Comparison of ENCODE assay signal across 39 cellular contexts in genomic region chr12:130522244-130522834, GRCh38.
"Had no signal": no experiment of that assay in that cellular context is flagged by ENCODE, and none has a peak within 500 bp of the region (broad histone marks: within the 10 kb centered on the region; RNA-seq: fewer than 3 reads in every experiment).

No MANE protein-coding gene starts in this region.

- DNase-seq: activated effector memory CD4-positive, alpha-beta T cell treated with anti-CD3 and anti-CD28 coated beads, Interleukin-2, amount 50 U/mL, for 16 hours; activated effector memory CD4-positive, alpha-beta T cell treated with Interleukin-2 at 50 U/mL for 16 hours; activated gamma-delta T cell; activated gamma-delta T cell treated with Interleukin-2 at 50 U/mL for 16 hours; activated naive CD4-positive, alpha-beta T cell; activated naive CD4-positive, alpha-beta T cell treated with anti-CD3 and anti-CD28 coated beads for 36 hours; activated naive CD4-positive, alpha-beta T cell treated with anti-CD3 and anti-CD28 coated beads, Interleukin-2, amount 10 ng/mL, durations not matched to agents 7 days and 5 days; activated naive CD4-positive, alpha-beta T cell treated with anti-CD3 and anti-CD28 coated beads, Interleukin-2, amount 50 U/mL, for 16 hours; activated naive CD4-positive, alpha-beta T cell treated with Interleukin-2 at 50 U/mL for 16 hours; activated naive CD8-positive, alpha-beta T cell treated with anti-CD3 and anti-CD28 coated beads for 36 hours; activated naive CD8-positive, alpha-beta T cell treated with anti-CD3 and anti-CD28 coated beads, Interleukin-2, amount 10 ng/mL, durations not matched to agents 7 days and 5 days; activated naive CD8-positive, alpha-beta T cell treated with anti-CD3 and anti-CD28 coated beads, Interleukin-2, amount 50 U/mL, for 24 hours; activated T-cell treated with anti-CD3 and anti-CD28 coated beads for 4 hours; activated T-cell treated with anti-CD3 and anti-CD28 coated beads, Interleukin-2, amount 50 U/mL, for 1 hour; activated T-cell treated with anti-CD3 and anti-CD28 coated beads, Interleukin-2, amount 50 U/mL, for 24 hours; activated T-cell treated with anti-CD3 and anti-CD28 coated beads, Interleukin-2, amount 50 U/mL, for 4 hours; activated T-cell treated with anti-CD3 and anti-CD28 coated beads, Interleukin-2, amount 50 U/mL, for 48 hours; activated T-cell treated with anti-CD3 and anti-CD28 coated beads, Interleukin-2, amount 50 U/mL, for 72 hours; adrenal gland; amniotic stem cell; amygdala; anterior cingulate cortex; aorta; body of pancreas; brain microvascular endothelial cell; caudate nucleus; central memory CD4-positive, alpha-beta T cell; cerebellar nuclear complex had no signal

- H3K36me3 ChIP-seq: adrenal gland, ascending aorta, brain microvascular endothelial cell, breast epithelium, cardiac muscle cell had no signal

- H3K4me3 Mint-ChIP-seq: activated naive CD4-positive, alpha-beta T cell treated with anti-CD3 and anti-CD28 coated beads for 36 hours; activated naive CD4-positive, alpha-beta T cell treated with anti-CD3 and anti-CD28 coated beads, Interleukin-2, amount 10 ng/mL, durations not matched to agents 7 days and 5 days; activated naive CD4-positive, alpha-beta T cell treated with anti-CD3 and anti-CD28 coated beads, Interleukin-2, amount 50 U/mL, for 24 hours; activated naive CD8-positive, alpha-beta T cell; activated naive CD8-positive, alpha-beta T cell treated with anti-CD3 and anti-CD28 coated beads for 36 hours; activated naive CD8-positive, alpha-beta T cell treated with anti-CD3 and anti-CD28 coated beads, Interleukin-2, amount 10 ng/mL, durations not matched to agents 7 days and 5 days; activated naive CD8-positive, alpha-beta T cell treated with anti-CD3 and anti-CD28 coated beads, Interleukin-2, amount 50 U/mL, for 24 hours; activated T-cell treated with anti-CD3 and anti-CD28 coated beads, Interleukin-2, amount 50 U/mL, for 24 hours; activated T-cell treated with anti-CD3 and anti-CD28 coated beads, Interleukin-2, amount 50 U/mL, for 4 hours; activated T-cell treated with anti-CD3 and anti-CD28 coated beads, Interleukin-2, amount 50 U/mL, for 72 hours; activated T-helper 1 cell treated with anti-CD3 and anti-CD28 coated beads, Interleukin-12 subunit alpha, Interleukin-12 subunit beta, Interleukin-2, Interleukin-4 antibody, amounts not matched to agents 30 ng/mL and 10 ng/mL and 1 ng/mL, durations not matched to agents 14 hours and 24 hours and 36 hours; activated T-helper 17 cell treated with anti-CD3 and anti-CD28 coated beads, Interleukin-2, amount 50 U/mL, for 72 hours; brain; central memory CD8-positive, alpha-beta T cell had no signal

- H3K4me1 Mint-ChIP-seq: activated naive CD4-positive, alpha-beta T cell treated with anti-CD3 and anti-CD28 coated beads, Interleukin-2, amount 10 ng/mL, durations not matched to agents 7 days and 5 days; activated naive CD4-positive, alpha-beta T cell treated with anti-CD3 and anti-CD28 coated beads, Interleukin-2, amount 50 U/mL, for 24 hours; activated naive CD8-positive, alpha-beta T cell treated with anti-CD3 and anti-CD28 coated beads for 36 hours; activated naive CD8-positive, alpha-beta T cell treated with anti-CD3 and anti-CD28 coated beads, Interleukin-2, amount 10 ng/mL, durations not matched to agents 7 days and 5 days; activated naive CD8-positive, alpha-beta T cell treated with anti-CD3 and anti-CD28 coated beads, Interleukin-2, amount 50 U/mL, for 24 hours; activated T-helper 17 cell treated with anti-CD3 and anti-CD28 coated beads, Interleukin-2, amount 50 U/mL, for 72 hours; central memory CD8-positive, alpha-beta T cell had no signal

- H3K4me1 ChIP-seq: adrenal gland, ascending aorta, body of pancreas, breast epithelium had no signal

- H3K36me3 Mint-ChIP-seq: activated naive CD4-positive, alpha-beta T cell treated with anti-CD3 and anti-CD28 coated beads, Interleukin-2, amount 10 ng/mL, durations not matched to agents 7 days and 5 days; activated naive CD4-positive, alpha-beta T cell treated with anti-CD3 and anti-CD28 coated beads, Interleukin-2, amount 50 U/mL, for 24 hours; activated naive CD4-positive, alpha-beta T cell treated with anti-CD3 and anti-CD28 coated beads, Interleukin-2, amount 50 U/mL, for 72 hours; activated naive CD8-positive, alpha-beta T cell; activated naive CD8-positive, alpha-beta T cell treated with anti-CD3 and anti-CD28 coated beads for 36 hours; activated naive CD8-positive, alpha-beta T cell treated with anti-CD3 and anti-CD28 coated beads, Interleukin-2, amount 10 ng/mL, durations not matched to agents 7 days and 5 days had no signal

- H3K27me3 Mint-ChIP-seq: activated naive CD4-positive, alpha-beta T cell treated with anti-CD3 and anti-CD28 coated beads, Interleukin-2, amount 10 ng/mL, durations not matched to agents 7 days and 5 days had no signal

- ATAC-seq: activated naive CD4-positive, alpha-beta T cell treated with anti-CD3 and anti-CD28 coated beads, Interleukin-2, amount 50 U/mL, for 72 hours; activated naive CD8-positive, alpha-beta T cell treated with anti-CD3 and anti-CD28 coated beads, Interleukin-2, amount 50 U/mL, for 24 hours; activated T-cell treated with anti-CD3 and anti-CD28 coated beads, Interleukin-2, amount 50 U/mL, for 4 hours; activated T-helper 17 cell treated with anti-CD3 and anti-CD28 coated beads, Interleukin-2, amount 50 U/mL, for 72 hours; body of pancreas had no signal

- H3K4me3 ChIP-seq: adrenal gland, ascending aorta, body of pancreas, breast epithelium, cardiac muscle cell had no signal

- H3K27ac ChIP-seq: adrenal gland, ascending aorta, body of pancreas, brain microvascular endothelial cell, breast epithelium, cardiac muscle cell had no signal

- H3K9me3 Mint-ChIP-seq: activated naive CD4-positive, alpha-beta T cell treated with anti-CD3 and anti-CD28 coated beads for 36 hours; activated naive CD4-positive, alpha-beta T cell treated with anti-CD3 and anti-CD28 coated beads, Interleukin-2, amount 10 ng/mL, durations not matched to agents 7 days and 5 days; activated naive CD4-positive, alpha-beta T cell treated with anti-CD3 and anti-CD28 coated beads, Interleukin-2, amount 50 U/mL, for 24 hours; activated naive CD4-positive, alpha-beta T cell treated with anti-CD3 and anti-CD28 coated beads, Interleukin-2, amount 50 U/mL, for 72 hours; activated naive CD8-positive, alpha-beta T cell treated with anti-CD3 and anti-CD28 coated beads for 36 hours; activated naive CD8-positive, alpha-beta T cell treated with anti-CD3 and anti-CD28 coated beads, Interleukin-2, amount 10 ng/mL, durations not matched to agents 7 days and 5 days; activated naive CD8-positive, alpha-beta T cell treated with anti-CD3 and anti-CD28 coated beads, Interleukin-2, amount 50 U/mL, for 24 hours; activated T-cell treated with anti-CD3 and anti-CD28 coated beads, Interleukin-2, amount 50 U/mL, for 24 hours; activated T-helper 1 cell treated with anti-CD3 and anti-CD28 coated beads, Interleukin-12 subunit alpha, Interleukin-12 subunit beta, Interleukin-2, Interleukin-4 antibody, amounts not matched to agents 30 ng/mL and 10 ng/mL and 1 ng/mL, durations not matched to agents 14 hours and 24 hours and 36 hours; activated T-helper 17 cell treated with anti-CD3 and anti-CD28 coated beads, Interleukin-2, amount 50 U/mL, for 72 hours; activated T-helper 2 cell treated with anti-CD3 and anti-CD28 coated beads, Interferon-gamma antibody, Interleukin-2, Interleukin-4, amounts not matched to agents 10 μg/mL and 5 μg/mL and 100 μg/mL, durations not matched to agents 14 hours and 24 hours and 36 hours had no signal

- H3K27me3 ChIP-seq: adrenal gland, ascending aorta, body of pancreas, brain microvascular endothelial cell, breast epithelium, cardiac muscle cell had no signal

- H3K9me3 ChIP-seq: adrenal gland, ascending aorta, body of pancreas had no signal

- H3K27ac Mint-ChIP-seq: activated naive CD4-positive, alpha-beta T cell treated with anti-CD3 and anti-CD28 coated beads for 36 hours; activated naive CD4-positive, alpha-beta T cell treated with anti-CD3 and anti-CD28 coated beads, Interleukin-2, amount 10 ng/mL, durations not matched to agents 7 days and 5 days; activated naive CD4-positive, alpha-beta T cell treated with anti-CD3 and anti-CD28 coated beads, Interleukin-2, amount 50 U/mL, for 24 hours; activated naive CD4-positive, alpha-beta T cell treated with anti-CD3 and anti-CD28 coated beads, Interleukin-2, amount 50 U/mL, for 72 hours; activated naive CD8-positive, alpha-beta T cell; activated naive CD8-positive, alpha-beta T cell treated with anti-CD3 and anti-CD28 coated beads for 36 hours; activated naive CD8-positive, alpha-beta T cell treated with anti-CD3 and anti-CD28 coated beads, Interleukin-2, amount 10 ng/mL, durations not matched to agents 7 days and 5 days; activated naive CD8-positive, alpha-beta T cell treated with anti-CD3 and anti-CD28 coated beads, Interleukin-2, amount 50 U/mL, for 24 hours; activated T-cell treated with anti-CD3 and anti-CD28 coated beads, Interleukin-2, amount 50 U/mL, for 24 hours; activated T-cell treated with anti-CD3 and anti-CD28 coated beads, Interleukin-2, amount 50 U/mL, for 72 hours; activated T-helper 1 cell treated with anti-CD3 and anti-CD28 coated beads, Interleukin-12 subunit alpha, Interleukin-12 subunit beta, Interleukin-2, Interleukin-4 antibody, amounts not matched to agents 30 ng/mL and 10 ng/mL and 1 ng/mL, durations not matched to agents 14 hours and 24 hours and 36 hours; activated T-helper 17 cell treated with anti-CD3 and anti-CD28 coated beads, Interleukin-2, amount 50 U/mL, for 72 hours; activated T-helper 2 cell treated with anti-CD3 and anti-CD28 coated beads, Interferon-gamma antibody, Interleukin-2, Interleukin-4, amounts not matched to agents 10 μg/mL and 5 μg/mL and 100 μg/mL, durations not matched to agents 14 hours and 24 hours and 36 hours had no signal
